In genomic region chr19:45567609-45568008, GRCh38 we compare ENCODE assay signal across 20 cellular contexts. TPM values are rescaled to one million over a fixed set of nuclear protein-coding genes. Genes with fewer than 3 reads are reported as not detected.
DNase-seq lines count a peak whose midpoint lies in the region; ATAC-seq and TF ChIP-seq lines count a peak whose summit lies in the region.
"Had no signal": no experiment of that assay in that cellular context is flagged by ENCODE, and none has a peak within 500 bp of the region (broad histone marks: within the 10 kb centered on the region; RNA-seq: fewer than 3 reads in every experiment).

No MANE protein-coding gene starts in this region.

- 75 to 81% methylated on average over 2 of the region's 2 CpGs for WGBS in esophagus squamous epithelium, 2 donors

- TF ChIP-seq CTCF in HEK293 (tag by site-specific recombination; IDR thresholded peaks at IDR 0.05) = no peak
- no peak for TF ChIP-seq CTCF in PC-3 (conservative IDR thresholded peaks at IDR 0.05; ENCODE audit: low read depth, low read length)
- no peak for TF ChIP-seq CTCF in esophagus squamous epithelium (IDR thresholded peaks at IDR 0.05)

- CTCF ChIA-PET in HEK293 (lab: Yijun Ruan, JAX) (interaction anchor here (0.7 to 4.8 kb wide), 3 partner anchors 10 to 74 kb away, joined by 3 to 46 read pairs (median 4); no protein-coding TSS in a partner anchor), PC-3 (lab: Charles Lee) (no interaction called here)

- H3K9me2 ChIP-seq in PC-3 (replicated peaks; ENCODE audit: low read length) = no peaks in the 10 kb centered on the region

- TF ChIP-seq POLR2A in esophagus squamous epithelium (IDR thresholded peaks at IDR 0.05) = no peak

- peaks cover 43% of the 10 kb centered on the region for H3K79me2 ChIP-seq in PC-3 (ENCODE audit: low read length)

- H3K27me3 ChIP-seq in PC-3 (ENCODE audit: low read length) = no peaks in the 10 kb centered on the region
- no peaks in the 10 kb centered on the region for H3K27me3 ChIP-seq in esophagus squamous epithelium
- H3K27me3 ChIP-seq in skeletal muscle tissue (ENCODE audit: control insufficient read depth in 3 of 3, insufficient read depth in 3 of 3, low read length in 3 of 3) = no peaks in the 10 kb centered on the region
- H3K27me3 ChIP-seq: SJCRH30 had no signal

- H3K4me2 ChIP-seq in PC-3 (ENCODE audit: low read length) = 0 out of 2 replicates have a peak overlapping the region, but pooled peaks have one; percentile 29

- no peak overlapping the region for H3K27ac ChIP-seq in HEK293 (ENCODE audit: extremely low read depth, low read depth, low read length)
- peak overlapping the region; percentile 99 for H3K27ac ChIP-seq in PC-3 (ENCODE audit: low read length)
- H3K27ac ChIP-seq in esophagus squamous epithelium = peak overlapping the region in 3 of 4 donors; percentile 73 to 86 (median 84)
- H3K27ac ChIP-seq in skeletal muscle tissue (ENCODE audit: low read depth, low read length) = peak overlapping the region; percentile 31
- H3K27ac ChIP-seq: SJCRH30 had no signal

- no peaks in the 10 kb centered on the region; a peak in 1 of 3 replicates for H3K36me3 ChIP-seq in HEK293 (ENCODE audit: control insufficient read depth in 2 of 2, insufficient read depth in 1 of 2, low read length in 2 of 2)
- H3K36me3 ChIP-seq in PC-3 (ENCODE audit: low read depth, low read length) = no peaks in the 10 kb centered on the region
- H3K36me3 ChIP-seq in esophagus squamous epithelium = no peaks in the 10 kb centered on the region
- H3K36me3 ChIP-seq in skeletal muscle tissue (ENCODE audit: control insufficient read depth in 3 of 3, insufficient read depth in 3 of 3, low read length in 3 of 3) = peaks cover 0 to 3% (median 0%) of the 10 kb centered on the region in 3 donors
- H3K36me3 ChIP-seq: SJCRH30 had no signal

- DNase-seq in PC-3 = peak; percentile 62
- no peak for DNase-seq in esophagus squamous epithelium (lab: John Stamatoyannopoulos, UW)
- DNase-seq in GDM1 (lab: John Stamatoyannopoulos, UW) = no peak
- no peak for DNase-seq in left lobe of liver (ENCODE audit: low spot score)
- DNase-seq: CD4-positive, alpha-beta T cell; DMS53; IMR-90; Karpas-422; NCI-H1417; NCI-H187 treated with DMSO at 0.1 percent for 48 hours; NCI-H345; NCI-H69; SJCRH30 had no signal

- no peaks in the 10 kb centered on the region for H4K20me1 ChIP-seq in PC-3 (ENCODE audit: low read length)

- POLR2A ChIA-PET in HEK293 (lab: Yijun Ruan, JAX) (no interaction called here), PC-3 (lab: Charles Lee; ENCODE audit: unreplicated experiment) (interaction anchor here (0.5 kb wide), 1 partner anchor 32 kb away, joined by 4 read pairs; no protein-coding TSS in a partner anchor)

- no TSS peak for BruUV-seq in PC-3 (replicated peaks; lab: Mats Ljungman, UMichigan)

- ATAC-seq in PC-3 (peak; percentile 23), HG02610 (IDR thresholded peaks at IDR 0.05; ENCODE audit: unreplicated experiment) (no peak), left lobe of liver (no peak)

- peaks cover 3% of the 10 kb centered on the region for H3F3A ChIP-seq in PC-3 (ENCODE audit: low read length, unreplicated experiment)

- intact Hi-C loops in PC-3 (cut with micrococcal nuclease) = loop anchor here (2.0 kb wide), 1 partner anchor 39 kb away; no protein-coding TSS in a partner anchor
- intact Hi-C loops in esophagus squamous epithelium (cut with DNase I) = no loop called here

- no peak overlapping the region for H2AFZ ChIP-seq in PC-3 (ENCODE audit: low read length)

- H3K4me3 ChIP-seq in HEK293 (ENCODE audit: low read depth, low read length) (no peak overlapping the region), PC-3 (ENCODE audit: low read length) (no peak overlapping the region), esophagus squamous epithelium (no peak overlapping the region), skeletal muscle tissue (ENCODE audit: low read length in 3 of 3) (no peak overlapping the region)
- H3K4me3 ChIP-seq: SJCRH30 had no signal

- peaks cover 7% of the 10 kb centered on the region for H3K4me1 ChIP-seq in HEK293 (ENCODE audit: control insufficient read depth, insufficient read depth, low read length)
- peaks cover 33% of the 10 kb centered on the region for H3K4me1 ChIP-seq in PC-3 (ENCODE audit: insufficient read depth, low read length)
- peaks cover 0 to 32% (median 22%) of the 10 kb centered on the region in 3 donors for H3K4me1 ChIP-seq in esophagus squamous epithelium
- peaks cover 16 to 31% (median 20%) of the 10 kb centered on the region in 3 donors for H3K4me1 ChIP-seq in skeletal muscle tissue (ENCODE audit: control insufficient read depth in 3 of 3, insufficient read depth in 3 of 3, low read length in 3 of 3)
- H3K4me1 ChIP-seq: SJCRH30 had no signal

- H3K9me3 ChIP-seq in HEK293 (ENCODE audit: control insufficient read depth, insufficient read depth, low read depth, low read length) (no peaks in the 10 kb centered on the region), PC-3 (ENCODE audit: low read length) (no peaks in the 10 kb centered on the region), esophagus squamous epithelium (no peaks in the 10 kb centered on the region), skeletal muscle tissue (ENCODE audit: control insufficient read depth in 3 of 3, low read length in 3 of 3) (no peaks in the 10 kb centered on the region)
- H3K9me3 ChIP-seq: SJCRH30 had no signal

- H3K9ac ChIP-seq in PC-3 (ENCODE audit: low read length) (peak overlapping the region; percentile 82), skeletal muscle tissue (ENCODE audit: low read depth in 1 of 3, low read length in 3 of 3) (no peak overlapping the region)

TF ChIP-seq in HEK293, 187 proteins besides CTCF, POLR2A, EP300 and RAD21 (continues in another document):
- TF ChIP-seq ZNF37A (tag by site-specific recombination; IDR thresholded peaks at IDR 0.05) (no peak), WT1 (tag by site-specific recombination; IDR thresholded peaks at IDR 0.05) (peak; percentile 84), ZNF843 (tag by site-specific recombination; IDR thresholded peaks at IDR 0.05) (0 out of 2 replicates have a peak, but pooled peaks have one; percentile 15), OSR2 (tag by site-specific recombination; IDR thresholded peaks at IDR 0.05) (peak; percentile 36; the same call in 1 of the 2 replicates), FEZF1 (tag by site-specific recombination; IDR thresholded peaks at IDR 0.05) (0 out of 2 replicates have a peak, but pooled peaks have one; percentile 21), ZNF777 (tag by site-specific recombination; IDR thresholded peaks at IDR 0.05; ENCODE audit: borderline replicate concordance) (no peak), ZNF366 (tag by site-specific recombination; conservative IDR thresholded peaks at IDR 0.05) (0 out of 2 replicates have a peak, but pooled peaks have one; percentile 26), SP7 (tag by site-specific recombination; IDR thresholded peaks at IDR 0.05) (peak; percentile 71), ZNF621 (tag by site-specific recombination; IDR thresholded peaks at IDR 0.05) (no peak), ZNF670 (tag by site-specific recombination; IDR thresholded peaks at IDR 0.05; ENCODE audit: low read depth) (no peak), ZNF513 (tag by site-specific recombination; IDR thresholded peaks at IDR 0.05) (peak; percentile 61; the same call in 1 of the 2 replicates), ZNF664 (tag by site-specific recombination; IDR thresholded peaks at IDR 0.05) (peak; percentile 88)
- TF ChIP-seq, protein P1, sequence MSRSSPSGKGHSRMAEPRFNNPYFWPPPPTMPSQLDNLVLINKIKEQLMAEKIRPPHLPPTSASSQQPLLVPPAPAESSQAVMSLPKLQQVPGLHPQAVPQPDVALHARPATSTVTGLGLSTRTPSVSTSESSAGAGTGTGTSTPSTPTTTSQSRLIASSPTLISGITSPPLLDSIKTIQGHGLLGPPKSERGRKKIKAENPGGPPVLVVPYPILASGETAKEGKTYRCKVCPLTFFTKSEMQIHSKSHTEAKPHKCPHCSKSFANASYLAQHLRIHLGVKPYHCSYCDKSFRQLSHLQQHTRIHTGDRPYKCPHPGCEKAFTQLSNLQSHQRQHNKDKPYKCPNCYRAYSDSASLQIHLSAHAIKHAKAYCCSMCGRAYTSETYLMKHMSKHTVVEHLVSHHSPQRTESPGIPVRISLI (tag by site-specific recombination; IDR thresholded peaks at IDR 0.05) = no peak
- TF ChIP-seq, protein P2, sequence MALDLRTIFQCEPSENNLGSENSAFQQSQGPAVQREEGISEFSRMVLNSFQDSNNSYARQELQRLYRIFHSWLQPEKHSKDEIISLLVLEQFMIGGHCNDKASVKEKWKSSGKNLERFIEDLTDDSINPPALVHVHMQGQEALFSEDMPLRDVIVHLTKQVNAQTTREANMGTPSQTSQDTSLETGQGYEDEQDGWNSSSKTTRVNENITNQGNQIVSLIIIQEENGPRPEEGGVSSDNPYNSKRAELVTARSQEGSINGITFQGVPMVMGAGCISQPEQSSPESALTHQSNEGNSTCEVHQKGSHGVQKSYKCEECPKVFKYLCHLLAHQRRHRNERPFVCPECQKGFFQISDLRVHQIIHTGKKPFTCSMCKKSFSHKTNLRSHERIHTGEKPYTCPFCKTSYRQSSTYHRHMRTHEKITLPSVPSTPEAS (tag by site-specific recombination; IDR thresholded peaks at IDR 0.05) = no peak

RNA-seq across cellular contexts. Expression of gene OPA3, which starts 17.0 kb away (rescaled TPM):
- total RNA-seq in PC-3 (2014; rRNA removed) = 9.4 and 10.1 TPM in 2 replicates
- 10 to 100 TPM in 2 of 4 donors, 1 to 10 TPM in 2; 4.7 to 12.4 (median 10.1) TPM for total RNA-seq in esophagus squamous epithelium
- total RNA-seq in skeletal muscle tissue = 3.7 TPM
- 8.3 TPM for total RNA-seq in left lobe of liver

RNA-seq across cellular contexts. Expression of gene GPR4, which starts 34.4 kb away (rescaled TPM):
- 3.1 and 3.7 TPM in 2 replicates for total RNA-seq in PC-3 (2014; rRNA removed)
- 1 to 10 TPM in 3 of 4 donors, under 1 TPM in 1; 0.76 to 1.4 (median 1.2) TPM for total RNA-seq in esophagus squamous epithelium
- 0.52 TPM for total RNA-seq in skeletal muscle tissue
- 1.2 TPM for total RNA-seq in left lobe of liver
- total RNA-seq: B cell; Calu3; CD4-positive, alpha-beta T cell; H4; IMR-90; RPMI7951 had no signal
